ENCODE assay signal across 14 cellular contexts in genomic region chr6:57421503-57421902, GRCh38.
DNase-seq lines count a peak whose midpoint lies in the region; ATAC-seq and TF ChIP-seq lines count a peak whose summit lies in the region.
"Had no signal": no experiment of that assay in that cellular context is flagged by ENCODE, and none has a peak within 500 bp of the region (broad histone marks: within the 10 kb centered on the region; RNA-seq: fewer than 3 reads in every experiment).

No MANE protein-coding gene starts in this region.

- ATAC-seq in CD4-positive, CD25-positive, alpha-beta regulatory T cell (ENCODE audit: low read depth in 2 of 2), result no peak
- ATAC-seq in GM21381 (IDR thresholded peaks at IDR 0.05; ENCODE audit: unreplicated experiment), result peak; percentile 51
- ATAC-seq in HG03066 (IDR thresholded peaks at IDR 0.05; ENCODE audit: low read depth, unreplicated experiment), result peak; percentile 62
- ATAC-seq in HG03135 (IDR thresholded peaks at IDR 0.05; ENCODE audit: unreplicated experiment), result no peak
- ATAC-seq: activated CD4-positive, alpha-beta T cell treated with anti-CD3 and anti-CD28 coated beads for 36 hours; left ventricle myocardium superior had no signal

- TF ChIP-seq POLR2A in breast epithelium (IDR thresholded peaks at IDR 0.05), result no peak

- H3K36me3 Mint-ChIP-seq in CD4-positive, CD25-positive, alpha-beta regulatory T cell, result peaks cover 25% of the 10 kb centered on the region

- no peaks in the 10 kb centered on the region for H3K27me3 ChIP-seq in CD4-positive, CD25-positive, alpha-beta regulatory T cell (ENCODE audit: control insufficient read depth, insufficient read depth, low read length)
- no peaks in the 10 kb centered on the region for H3K27me3 ChIP-seq in breast epithelium
- H3K27me3 ChIP-seq: spleen had no signal

- H3K27ac Mint-ChIP-seq in CD4-positive, CD25-positive, alpha-beta regulatory T cell, result peak overlapping the region in 2 of 3 donors; percentile 8 to 88
- H3K27ac Mint-ChIP-seq: activated CD4-positive, alpha-beta T cell treated with anti-CD3 and anti-CD28 coated beads for 36 hours had no signal

- H3K27ac ChIP-seq in CD4-positive, CD25-positive, alpha-beta regulatory T cell (ENCODE audit: insufficient read depth, low read length, poor library complexity, severe bottlenecking), result no peak overlapping the region
- no peak overlapping the region for H3K27ac ChIP-seq in breast epithelium
- H3K27ac ChIP-seq: spleen had no signal

- TF ChIP-seq CTCF in breast epithelium (IDR thresholded peaks at IDR 0.05), result no peak

- DNase-seq in CD4-positive, CD25-positive, alpha-beta regulatory T cell, result no peak
- DNase-seq in OCI-M1 (lab: John Stamatoyannopoulos, UW) (peak; percentile 41), cortex of kidney (lab: John Stamatoyannopoulos, UW) (no peak), AG20443 (ENCODE audit: low spot score) (no peak), breast epithelium (ENCODE audit: low spot score in 2 of 2) (no peak)
- DNase-seq: activated CD4-positive, alpha-beta T cell treated with anti-CD3 and anti-CD28 coated beads for 36 hours; head of caudate nucleus; left ventricle myocardium superior; NCI-H1417; NCI-H774; spleen had no signal

- intact Hi-C loops in breast epithelium (cut with DNase I; ENCODE audit: low total_unique reads), result no loop called here

- H3K4me1 ChIP-seq in CD4-positive, CD25-positive, alpha-beta regulatory T cell (ENCODE audit: control insufficient read depth, insufficient read depth, low read length, poor library complexity, severe bottlenecking), result no peaks in the 10 kb centered on the region
- no peaks in the 10 kb centered on the region for H3K4me1 ChIP-seq in breast epithelium

- H3K36me3 ChIP-seq in CD4-positive, CD25-positive, alpha-beta regulatory T cell (ENCODE audit: control insufficient read depth, insufficient read depth, low read length), result no peaks in the 10 kb centered on the region
- no peaks in the 10 kb centered on the region for H3K36me3 ChIP-seq in breast epithelium

- no peak overlapping the region for H3K4me3 ChIP-seq in CD4-positive, CD25-positive, alpha-beta regulatory T cell (ENCODE audit: low read depth, low read length)
- no peak overlapping the region for H3K4me3 ChIP-seq in breast epithelium
- H3K4me3 ChIP-seq: spleen had no signal

- peaks cover 0 to 7% (median 0%) of the 10 kb centered on the region in 7 donors for H3K9me3 Mint-ChIP-seq in CD4-positive, CD25-positive, alpha-beta regulatory T cell

- H3K4me3 Mint-ChIP-seq in CD4-positive, CD25-positive, alpha-beta regulatory T cell, result no peak overlapping the region
- H3K4me3 Mint-ChIP-seq: activated CD4-positive, alpha-beta T cell treated with anti-CD3 and anti-CD28 coated beads for 36 hours had no signal

- no peaks in the 10 kb centered on the region for H3K27me3 Mint-ChIP-seq in CD4-positive, CD25-positive, alpha-beta regulatory T cell
- H3K27me3 Mint-ChIP-seq: activated CD4-positive, alpha-beta T cell treated with anti-CD3 and anti-CD28 coated beads for 36 hours had no signal

- peaks cover 4 to 15% (median 9%) of the 10 kb centered on the region in 4 donors for H3K4me1 Mint-ChIP-seq in CD4-positive, CD25-positive, alpha-beta regulatory T cell
- H3K4me1 Mint-ChIP-seq: activated CD4-positive, alpha-beta T cell treated with anti-CD3 and anti-CD28 coated beads for 36 hours had no signal

- no peaks in the 10 kb centered on the region for H3K9me3 ChIP-seq in CD4-positive, CD25-positive, alpha-beta regulatory T cell (ENCODE audit: control insufficient read depth in 2 of 2, low read length in 2 of 2)
- no peaks in the 10 kb centered on the region for H3K9me3 ChIP-seq in breast epithelium

Comparison
In these comparisons a context has a peak if more than half of its experiments do, and no peak if none do; other contexts are left out.
1. ATAC-seq: peak in GM21381 (single experiment) and HG03066 (single experiment); none in CD4-positive, CD25-positive, alpha-beta regulatory T cell (0 of 2) and HG03135 (single experiment).